ENCODE assay signal across 17 cellular contexts in the genomic region with DNA sequence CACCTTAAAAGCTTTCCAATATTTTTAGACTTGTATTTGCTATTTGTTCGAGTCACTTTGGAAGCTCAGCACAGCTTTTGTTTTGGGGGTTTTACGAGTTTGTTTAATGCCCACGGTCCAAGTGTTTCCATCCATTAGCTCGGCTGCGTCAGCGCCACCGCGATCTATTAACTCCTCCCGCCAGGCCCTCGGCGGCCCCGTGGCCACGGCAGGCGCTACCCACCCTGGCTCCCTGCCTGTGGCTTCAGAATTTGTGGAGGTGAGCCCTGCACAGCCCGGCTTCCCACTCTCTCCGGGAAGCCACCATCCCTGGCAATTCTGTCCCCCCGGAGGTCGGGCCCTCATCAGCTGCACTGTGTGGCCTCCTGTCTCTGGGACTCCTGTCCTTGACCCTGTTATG.
DNase-seq lines count a peak whose midpoint lies in the region; ATAC-seq and TF ChIP-seq lines count a peak whose summit lies in the region.
"Had no signal": no experiment of that assay in that cellular context is flagged by ENCODE, and none has a peak within 500 bp of the region (broad histone marks: within the 10 kb centered on the region; RNA-seq: fewer than 3 reads in every experiment).

No MANE protein-coding gene starts in this region.

- H3K36me3 Mint-ChIP-seq in osteocyte (ENCODE audit: unreplicated experiment): no peaks in the 10 kb centered on the region
- H3K36me3 Mint-ChIP-seq: CD14-positive monocyte; CD4-positive, alpha-beta memory T cell had no signal

- peak overlapping the region; percentile 16 for H3K18ac ChIP-seq in neuronal stem cell (ENCODE audit: low read length)

- no peak overlapping the region for H3K14ac ChIP-seq in neuronal stem cell (ENCODE audit: low read length)

- H4K91ac ChIP-seq in neuronal stem cell (ENCODE audit: low read depth, low read length, poor library complexity): no peak overlapping the region

- H2AK5ac ChIP-seq in neuronal stem cell (ENCODE audit: low read depth, low read length): peak overlapping the region; percentile 36

- no peaks in the 10 kb centered on the region for H3K27me3 Mint-ChIP-seq in osteocyte (ENCODE audit: unreplicated experiment)

- peaks cover 12% of the 10 kb centered on the region for H3K9me3 Mint-ChIP-seq in osteocyte (ENCODE audit: unreplicated experiment)
- H3K9me3 Mint-ChIP-seq: CD4-positive, alpha-beta memory T cell; GM23338 had no signal

- peak overlapping the region; percentile 13 for H3K9ac ChIP-seq in neuronal stem cell (ENCODE audit: low read depth, low read length, poor library complexity)
- H3K9ac ChIP-seq: BLaER1 had no signal

- H2AFZ ChIP-seq in neuronal stem cell (ENCODE audit: low read length): no peak overlapping the region
- H2AFZ ChIP-seq: GM23338 had no signal

- TF ChIP-seq CTCF in osteocyte (IDR thresholded peaks at IDR 0.05): no peak

- H3K27ac Mint-ChIP-seq in osteocyte (ENCODE audit: unreplicated experiment): no peak overlapping the region
- H3K27ac Mint-ChIP-seq: CD14-positive monocyte; CD4-positive, alpha-beta memory T cell; GM23338 had no signal

- no peaks in the 10 kb centered on the region for H3K36me3 ChIP-seq in neuronal stem cell (replicated peaks in 1 of 2; ENCODE audit: control insufficient read depth in 2 of 2, insufficient read depth in 2 of 2, low read length in 2 of 2)
- H3K36me3 ChIP-seq: BLaER1 had no signal

- WGBS in neuronal stem cell (ENCODE audit: extremely low coverage in 2 of 2, insufficient read length in 2 of 2, insufficient replicate concordance in 1 of 2), 2 donors: no CpG with 5 or more reads among the region's 18 CpGs

- peak; percentile 16 for DNase-seq in DMS153 (lab: John Stamatoyannopoulos, UW)
- no peak for DNase-seq in DMS153 treated with DMSO at 0.1 percent for 48 hours (lab: John Stamatoyannopoulos, UW; ENCODE audit: unreplicated experiment)
- peak; percentile 42 for DNase-seq in COLO668 (lab: John Stamatoyannopoulos, UW; ENCODE audit: unreplicated experiment)
- DNase-seq in NCI-H69 (lab: John Stamatoyannopoulos, UW): peak; percentile 25
- no peak for DNase-seq in neuronal stem cell (ENCODE audit: low spot score)
- DNase-seq in osteocyte (ENCODE audit: extremely low spot score, unreplicated experiment): no peak
- DNase-seq in left lobe of liver (ENCODE audit: low spot score): no peak
- DNase-seq: Calu3; CD4-positive, alpha-beta memory T cell; DMS79; GDM1; HCEC 1CT had no signal

- H3K4me1 ChIP-seq in neuronal stem cell (ENCODE audit: control insufficient read depth in 2 of 2, insufficient read depth in 1 of 2, low read depth in 1 of 2, low read length in 2 of 2): peaks cover 0 to 4% of the 10 kb centered on the region in 2 donors
- H3K4me1 ChIP-seq: BLaER1 had no signal

- no peaks in the 10 kb centered on the region for H3K9me3 ChIP-seq in neuronal stem cell (replicated peaks in 1 of 2; ENCODE audit: control insufficient read depth in 2 of 2, insufficient read depth in 1 of 2, low read depth in 1 of 2, low read length in 2 of 2)
- H3K9me3 ChIP-seq: BLaER1 had no signal

- no peak for ATAC-seq in left lobe of liver
- ATAC-seq: GM23338 had no signal

- H4K8ac ChIP-seq in neuronal stem cell (ENCODE audit: low read depth, low read length): no peak overlapping the region

- no peak overlapping the region for H2BK15ac ChIP-seq in neuronal stem cell (ENCODE audit: low read length)

- no peak overlapping the region for H3K4me3 ChIP-seq in neuronal stem cell (ENCODE audit: low read length in 2 of 2)
- H3K4me3 ChIP-seq: BLaER1, GM23338 had no signal

- H3K79me1 ChIP-seq in neuronal stem cell (ENCODE audit: low read depth, low read length): no peaks in the 10 kb centered on the region

- H3K4ac ChIP-seq in neuronal stem cell (ENCODE audit: low read length): no peak overlapping the region

- H2BK12ac ChIP-seq in neuronal stem cell (ENCODE audit: low read length): no peak overlapping the region

- H3K4me2 ChIP-seq in neuronal stem cell (ENCODE audit: insufficient read depth, low read length, poor library complexity, severe bottlenecking): no peak overlapping the region
- H3K4me2 ChIP-seq: BLaER1, GM23338 had no signal

- no peak overlapping the region for H2BK120ac ChIP-seq in neuronal stem cell (ENCODE audit: low read depth, low read length)

- H2BK5ac ChIP-seq in neuronal stem cell (ENCODE audit: low read length): no peak overlapping the region

- H3K27me3 ChIP-seq in neuronal stem cell (ENCODE audit: control insufficient read depth in 3 of 3, insufficient read depth in 3 of 3, low read depth in 1 of 3, low read length in 3 of 3): no peaks in the 10 kb centered on the region
- H3K27me3 ChIP-seq: BLaER1 had no signal

- no peak overlapping the region for H3K27ac ChIP-seq in neuronal stem cell (replicated peaks; ENCODE audit: low read length)
- H3K27ac ChIP-seq: 22Rv1, BLaER1, HL-60 had no signal

- H3K23ac ChIP-seq in neuronal stem cell (ENCODE audit: low read depth, low read length, poor library complexity): no peak overlapping the region

- H3K4me3 Mint-ChIP-seq in osteocyte (ENCODE audit: unreplicated experiment): no peak overlapping the region
- H3K4me3 Mint-ChIP-seq: CD14-positive monocyte; CD4-positive, alpha-beta memory T cell; GM23338 had no signal

- H3K4me1 Mint-ChIP-seq in osteocyte (ENCODE audit: unreplicated experiment): no peaks in the 10 kb centered on the region
- H3K4me1 Mint-ChIP-seq: CD14-positive monocyte; CD4-positive, alpha-beta memory T cell had no signal

Comparison
In these comparisons a context has a peak if more than half of its experiments do, and no peak if none do; other contexts are left out.
1. DNase-seq: peak in DMS153 (single experiment), COLO668 (single experiment) and NCI-H69 (single experiment); none in DMS153 treated with DMSO at 0.1 percent for 48 hours (single experiment), neuronal stem cell (single experiment), osteocyte (single experiment) and left lobe of liver (single experiment).